In the genomic region with DNA sequence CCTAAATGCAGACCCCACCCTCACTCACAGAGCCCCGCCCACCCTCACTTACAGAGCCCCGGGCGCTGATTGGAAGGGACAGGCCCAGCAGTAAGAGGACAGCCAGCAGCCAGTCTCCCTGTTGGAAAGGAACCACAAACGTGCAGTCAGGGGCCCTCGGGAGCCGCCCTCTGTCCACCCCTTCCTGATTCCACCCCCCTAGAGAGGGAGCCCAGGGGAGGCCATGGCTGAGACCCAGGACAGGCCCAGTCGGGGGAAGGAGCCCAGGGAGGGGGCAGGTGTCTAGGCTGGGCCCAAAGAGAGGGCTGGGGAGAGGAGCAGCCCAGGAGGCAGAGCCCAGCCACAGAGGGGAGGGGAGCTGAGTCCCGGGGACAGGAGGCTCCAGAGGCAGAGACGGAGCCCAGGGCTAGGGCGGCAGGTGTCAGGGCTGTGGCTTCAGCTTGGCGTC, we compare ENCODE assay signal across 14 cellular contexts. TPM values are rescaled to one million over a fixed set of nuclear protein-coding genes. Genes with fewer than 3 reads are reported as not detected.
DNase-seq lines count a peak whose midpoint lies in the region; ATAC-seq and TF ChIP-seq lines count a peak whose summit lies in the region.
"Not testable (repeated sequence)": the region's sequence is repeated elsewhere in the genome, so short reads cannot be mapped to it uniquely, and the experiment has no call there.
"Had no signal": no experiment of that assay in that cellular context is flagged by ENCODE, and none has a peak within 500 bp of the region (broad histone marks: within the 10 kb centered on the region; RNA-seq: fewer than 3 reads in every experiment).

No MANE protein-coding gene starts in this region.

- not testable (repeated sequence) for H3K9ac ChIP-seq in duodenal mucosa (ENCODE audit: low read depth in 1 of 2, low read length in 2 of 2)

- H3K4me1 ChIP-seq in duodenal mucosa (ENCODE audit: control insufficient read depth in 1 of 2, insufficient read depth in 2 of 2, low read length in 2 of 2) = peaks cover 12 to 14% of the 10 kb centered on the region in 2 donors
- H3K4me1 ChIP-seq in heart left ventricle = peaks cover 0 to 20% (median 0%) of the 10 kb centered on the region in 12 donors
- H3K4me1 ChIP-seq in transverse colon = peaks cover 0 to 23% (median 10%) of the 10 kb centered on the region in 4 donors

- TF ChIP-seq POLR2A in heart left ventricle (IDR thresholded peaks at IDR 0.05); transverse colon (IDR thresholded peaks at IDR 0.05): not testable (repeated sequence)

- ATAC-seq in heart left ventricle = peak in 3 of 4 donors; percentile 21 to 73 (median 53)
- ATAC-seq in left lobe of liver = peak; percentile 13

- WGBS in heart left ventricle, 4 donors = 28 to 34% (median 31%) methylated on average over 10 to 11 of the region's 11 CpGs; no CpG with 5 or more reads in 1 of the 4 donors
- WGBS in transverse colon (ENCODE audit: low coverage in 1 of 2), 2 donors = 50% methylated on average over 3 of the region's 11 CpGs; no CpG with 5 or more reads in 1 of the 2 donors

- peak; percentile 63 for DNase-seq in DMS53 (lab: John Stamatoyannopoulos, UW)
- peak; percentile 35 for DNase-seq in NCI-H1436 (lab: John Stamatoyannopoulos, UW)
- peak; percentile 18 for DNase-seq in SHP77 treated with DMSO at 0.1 percent for 48 hours (lab: John Stamatoyannopoulos, UW)
- DNase-seq in heart left ventricle = peak in 2 of 5 donors; percentile 31 to 46
- not testable (repeated sequence) for DNase-seq in left lobe of liver (ENCODE audit: low spot score); transverse colon
- DNase-seq in nephron progenitor cell = peak; percentile 55

- not testable (repeated sequence) for H3K4me3 Mint-ChIP-seq in nephron progenitor cell

- intact Hi-C loops in heart left ventricle (cut with DNase I); transverse colon (cut with DNase I; ENCODE audit: low total_unique reads): not testable (repeated sequence)

- H3K27me3 Mint-ChIP-seq in nephron progenitor cell (ENCODE audit: low read depth, poor library complexity) = peaks cover 17% of the 10 kb centered on the region

- H3K27me3 ChIP-seq in duodenal mucosa (ENCODE audit: control insufficient read depth in 1 of 2, insufficient read depth in 2 of 2, low read length in 2 of 2); heart left ventricle; transverse colon: not testable (repeated sequence)

- in situ Hi-C loops in transverse colon (cut with MboI; ENCODE audit: low pct_ligation_motif_present in 1 of 4, low pct_unique_long_range_greater_than_20kb in 1 of 4, low sequenced_read_pairs in 3 of 4) = not testable (repeated sequence)

- H3K9me3 Mint-ChIP-seq in nephron progenitor cell = not testable (repeated sequence)

- H3K27ac Mint-ChIP-seq in nephron progenitor cell = not testable (repeated sequence)

- TF ChIP-seq CTCF in heart left ventricle (IDR thresholded peaks at IDR 0.05); nephron progenitor cell (IDR thresholded peaks at IDR 0.05); transverse colon (IDR thresholded peaks at IDR 0.05): not testable (repeated sequence)

- H3K27ac ChIP-seq in duodenal mucosa (ENCODE audit: low read depth, low read length) (peak overlapping the region; percentile 5), transverse colon (peak overlapping the region in 3 of 4 donors; percentile 74 to 79 (median 78))
- H3K27ac ChIP-seq in heart left ventricle = not testable (repeated sequence)

- not testable (repeated sequence) for H3K4me3 ChIP-seq in duodenal mucosa (ENCODE audit: low read depth in 1 of 2, low read length in 2 of 2); heart left ventricle; transverse colon

- H3K36me3 ChIP-seq in duodenal mucosa (ENCODE audit: control insufficient read depth in 1 of 2, insufficient read depth in 2 of 2, low read length in 2 of 2); heart left ventricle; transverse colon: not testable (repeated sequence)

- not testable (repeated sequence) for H3K36me3 Mint-ChIP-seq in nephron progenitor cell (ENCODE audit: low read depth)

- H3K4me1 Mint-ChIP-seq in nephron progenitor cell = peaks cover 38% of the 10 kb centered on the region

- H3K9me3 ChIP-seq in duodenal mucosa (ENCODE audit: control insufficient read depth in 1 of 2, low read length in 2 of 2); heart left ventricle; transverse colon: not testable (repeated sequence)

- not testable (repeated sequence) for TF ChIP-seq EP300 in transverse colon (IDR thresholded peaks at IDR 0.05; ENCODE audit: low read depth)

RNA-seq across cellular contexts. Expression of a gene that starts 5.9 kb away (rescaled TPM):
- 1 to 10 TPM in 3 of 9 donors, under 1 TPM in 3, not detected in 3; 0.36 to 7.7 (median 1.4) TPM for total RNA-seq in heart left ventricle
- polyA plus RNA-seq in heart left ventricle = 1 to 10 TPM in 1 of 2 donors, under 1 TPM in 1; 0.58 to 1.4 TPM
- total RNA-seq in left lobe of liver = 0.98 TPM
- 1 to 10 TPM in 2 of 4 donors, not detected in 2; 2.7 to 3.0 TPM for total RNA-seq in transverse colon
- total RNA-seq: A673; CD8-positive, alpha-beta memory T cell; HT1080; IMR-90; MCF 10A had no signal
- polyA plus RNA-seq: CD8-positive, alpha-beta memory T cell; IMR-90; SK-N-SH had no signal

RNA-seq across cellular contexts. Expression of a gene that starts 18.8 kb away (rescaled TPM):
- 10 to 100 TPM in 1 of 9 donors, 1 to 10 TPM in 3, under 1 TPM in 3, not detected in 2; 0.49 to 10.3 (median 1.1) TPM for total RNA-seq in heart left ventricle
- 1 to 10 TPM in 1 of 2 donors, under 1 TPM in 1; 0.85 to 1.0 TPM for polyA plus RNA-seq in heart left ventricle
- total RNA-seq in left lobe of liver = 0.93 TPM
- 10 to 100 TPM in 2 of 4 donors, 1 to 10 TPM in 1, not detected in 1; 7.8 to 15.3 (median 10.9) TPM for total RNA-seq in transverse colon
- polyA plus RNA-seq: SK-N-SH had no signal

RNA-seq across cellular contexts. Expression of a gene that starts 50.7 kb away (rescaled TPM):
- total RNA-seq in heart left ventricle (10 to 100 TPM in 8 of 9 donors, 1 to 10 TPM in 1; 7.3 to 53.8 (median 26.3) TPM), left lobe of liver (2.5 TPM), transverse colon (1 to 10 TPM; 1.2 to 9.1 (median 7.5) TPM)
- polyA plus RNA-seq in heart left ventricle = 10 to 100 TPM; 12.3 to 24.9 TPM

RNA-seq across cellular contexts. Expression of a gene that starts 57.6 kb away (rescaled TPM):
- total RNA-seq in heart left ventricle (1 to 10 TPM in 4 of 9 donors, under 1 TPM in 5; 0.20 to 4.7 (median 0.87) TPM), left lobe of liver (0.83 TPM), transverse colon (1 to 10 TPM; 2.0 to 6.4 (median 4.2) TPM)
- polyA plus RNA-seq in heart left ventricle = 1 to 10 TPM in 1 of 2 donors, under 1 TPM in 1; 0.80 to 1.4 TPM
- total RNA-seq: HT1080 had no signal
